Comparison of ENCODE assay signal across 8 cellular contexts in genomic region chr6:31701666-31702420, GRCh38. TPM values are rescaled to one million over a fixed set of nuclear protein-coding genes. Genes with fewer than 3 reads are reported as not detected.
DNase-seq lines count a peak whose midpoint lies in the region; ATAC-seq, FAIRE-seq and TF ChIP-seq lines count a peak whose summit lies in the region.

No MANE protein-coding gene starts in this region.

- H3K36me3 ChIP-seq in body of pancreas (replicated peaks in 1 of 2; ENCODE audit: insufficient read depth in 1 of 2, low read depth in 2 of 2) = peaks cover 0 to under 1% of the 10 kb centered on the region in 2 donors
- H3K36me3 ChIP-seq in HepG2 (replicated peaks in 1 of 2; ENCODE audit: control insufficient read depth in 1 of 2, insufficient read depth in 2 of 2, low read length in 2 of 2) = peaks cover 4 to 13% of the 10 kb centered on the region in 2 experiments; a peak in 4 of 5 replicates
- H3K36me3 ChIP-seq in tibial artery = peaks cover 3 to 32% (median 4%) of the 10 kb centered on the region in 3 donors

- H4K20me1 ChIP-seq in HepG2 (ENCODE audit: insufficient read depth, low read length) = no peaks in the 10 kb centered on the region

- BruUV-seq in HepG2 (replicated peaks; lab: Mats Ljungman, UMichigan) = TSS peak; percentile 61

- TF ChIP-seq CTCF in body of pancreas (IDR thresholded peaks at IDR 0.05) = no peak
- no peak for TF ChIP-seq CTCF in HepG2 (CRISPR knock-in tag; IDR thresholded peaks at IDR 0.05)
- TF ChIP-seq CTCF in tibial artery (IDR thresholded peaks at IDR 0.05) = no peak
- no peak for TF ChIP-seq CTCF in omental fat pad (IDR thresholded peaks at IDR 0.05)

- no peak for TF ChIP-seq RAD21 in HepG2 (CRISPR knock-in tag; IDR thresholded peaks at IDR 0.05)

- POLR2A ChIA-PET in HepG2 (lab: Yijun Ruan, JAX) = interaction anchor here (0.6 to 2.7 kb wide), 11 partner anchors 9 to 133 kb away, joined by 3 to 57 read pairs (median 12); partner anchors contain the start of genes APOM, CLIC1, CSNK2B and GPANK1

- peaks cover 22% of the 10 kb centered on the region for H3K79me2 ChIP-seq in HepG2 (ENCODE audit: insufficient read depth, low read length)

- peak overlapping the region in 3 of 4 donors; percentile 90 to 97 (median 95) for H3K27ac ChIP-seq in body of pancreas
- H3K27ac ChIP-seq in HepG2 (ENCODE audit: extremely low read length, insufficient read depth, low read length) = peak overlapping the region; percentile 85
- peak overlapping the region; percentile 94 to 99 for H3K27ac ChIP-seq in tibial artery

- H3K27me3 ChIP-seq in body of pancreas = no peaks in the 10 kb centered on the region
- no peaks in the 10 kb centered on the region; a peak in 2 of 5 replicates for H3K27me3 ChIP-seq in HepG2 (ENCODE audit: control insufficient read depth in 1 of 2, insufficient read depth in 2 of 2, low read length in 2 of 2)
- H3K27me3 ChIP-seq in tibial artery = no peaks in the 10 kb centered on the region

- peak overlapping the region in 1 of 2 donors; percentile 40 for H3K4me3 ChIP-seq in body of pancreas
- peak overlapping the region; percentile 71 to 84 (median 81) for H3K4me3 ChIP-seq in HepG2 (replicated peaks in 1 of 3; ENCODE audit: insufficient read depth in 1 of 3, low read depth in 2 of 3, low read length in 3 of 3)
- H3K4me3 ChIP-seq in tibial artery = peak overlapping the region; percentile 79 to 95

- FAIRE-seq in HepG2 (lab: Jason Lieb, UNC) = no peak

- H3K9ac ChIP-seq in HepG2 (ENCODE audit: insufficient read depth, low read depth, low read length) = peak overlapping the region; percentile 95

- peak overlapping the region; percentile 99 for H3K4me2 ChIP-seq in HepG2 (ENCODE audit: low read depth, low read length)

- no peak overlapping the region for H2AFZ ChIP-seq in HepG2 (ENCODE audit: low read length)

- no peaks in the 10 kb centered on the region for H3K9me3 ChIP-seq in body of pancreas
- H3K9me3 ChIP-seq in HepG2 (ENCODE audit: low read length) = no peaks in the 10 kb centered on the region
- no peaks in the 10 kb centered on the region for H3K9me3 ChIP-seq in tibial artery

- DNase-seq in DMS 273 (lab: John Stamatoyannopoulos, UW; ENCODE audit: unreplicated experiment) (peak; percentile 80), NCI-H146 (lab: John Stamatoyannopoulos, UW) (peak; percentile 69), body of pancreas (peak in 3 of 4 donors; percentile 39 to 46 (median 44)), HepG2 (ENCODE audit: low spot score) (no peak), tibial artery (no peak), omental fat pad (ENCODE audit: low spot score) (no peak)
- no peak for DNase-seq in stimulated activated naive CD4-positive, alpha-beta T cell (lab: John Stamatoyannopoulos, UW)

- intact Hi-C loops in body of pancreas (cut with DNase I) (no loop called here), HepG2 (cut with micrococcal nuclease; ENCODE audit: unreplicated experiment) (loop anchor here (2.0 to 5.0 kb wide), 2 partner anchors 21 to 35 kb away; partner anchors contain the start of genes CLIC1 and LY6G5C), tibial artery (cut with DNase I; ENCODE audit: low total_unique reads) (loop anchor here (5.0 kb wide), 1 partner anchor 35 kb away; the partner anchor contains the start of gene CLIC1)

- no peak for TF ChIP-seq EP300 in HepG2 (IDR thresholded peaks at IDR 0.05; ENCODE audit: low read depth in 2 of 2, low read length in 2 of 2)
- no peak for TF ChIP-seq EP300 in HepG2 (CRISPR knock-in tag; IDR thresholded peaks at IDR 0.05; ENCODE audit: borderline replicate concordance)

- CTCF ChIA-PET in HepG2 (lab: Yijun Ruan, JAX; ENCODE audit: low intra/inter-chr PET ratio, low total read pairs) = no interaction called here

- TF ChIP-seq POLR2A in body of pancreas (IDR thresholded peaks at IDR 0.05) (no peak), HepG2 (IDR thresholded peaks at IDR 0.05; ENCODE audit: insufficient read depth in 1 of 2, low read depth in 2 of 2, low read length in 2 of 2) (no peak)

- WGBS in body of pancreas, 2 donors = 12 to 21% methylated on average over 5 to 8 of the region's 8 CpGs
- 48% methylated on average over 8 of the region's 8 CpGs for WGBS in HepG2 (ENCODE audit: low lambda C conversion rate)

- ATAC-seq in body of pancreas = no peak
- ATAC-seq in HepG2 = no peak
- ATAC-seq in GM18861 (IDR thresholded peaks at IDR 0.05; ENCODE audit: unreplicated experiment) = no peak
- no peak for ATAC-seq in omental fat pad (ENCODE audit: low FRiP score)

- H3K4me1 ChIP-seq in body of pancreas (peaks cover 23% of the 10 kb centered on the region), HepG2 (ENCODE audit: insufficient read depth, low read length) (peaks cover 39% of the 10 kb centered on the region), tibial artery (peaks cover 6 to 27% (median 23%) of the 10 kb centered on the region in 4 donors)

- in situ Hi-C loops in HepG2 (cut with HindIII; ENCODE audit: extremely low pct_ligation_motif_present, low pct_unique_long_range_greater_than_20kb) = no loop called here

RNA-seq across cellular contexts. Expression of gene ABHD16A, which starts 1.3 kb away (rescaled TPM):
- total RNA-seq in body of pancreas (10 to 100 TPM; 24.7 to 38.1 TPM), HepG2 (2016; rRNA removed; fragmentation: Illumina TruSeq; extraction: Trizol) (16.2 and 43.5 TPM in 2 replicates), omental fat pad (10 to 100 TPM; 41.8 to 62.8 (median 57.4) TPM)
- 10.8 and 11.4 TPM in 2 replicates for total RNA-seq in HepG2 (2016; cell fraction: cytosol; rRNA removed; fragmentation: Illumina TruSeq; extraction: Trizol; ENCODE audit: low read depth)
- total RNA-seq in HepG2 (2016; cell fraction: insoluble cytoplasmic fraction; rRNA removed; fragmentation: Illumina TruSeq; extraction: Trizol) = 15.1 and 42.2 TPM in 2 replicates
- 18.3 and 19.8 TPM in 2 replicates for total RNA-seq in HepG2 (2016; cell fraction: membrane; rRNA removed; fragmentation: Illumina TruSeq; extraction: Trizol)
- 54.6 and 60.7 TPM in 2 replicates for total RNA-seq in HepG2 (2016; cell fraction: nucleus; rRNA removed; fragmentation: Illumina TruSeq; extraction: Trizol)
- polyA plus RNA-seq in HepG2 (2011; rRNA removed) = 45.4 and 49.0 TPM in 2 replicates
- polyA plus RNA-seq in HepG2 (2011; cell fraction: cytosol; rRNA removed) = 36.7 and 41.5 TPM in 2 replicates
- 157 and 186 TPM in 2 replicates for polyA plus RNA-seq in HepG2 (2011; cell fraction: nucleus; rRNA removed)
- polyA plus RNA-seq in HepG2 (2012) = 24.5 and 28.4 TPM in 2 replicates
- 5.9 and 6.9 TPM in 2 replicates for polyA plus RNA-seq in HepG2 (2016; cell fraction: cytosol; fragmentation: Illumina TruSeq; extraction: Trizol; ENCODE audit: low read depth)
- 10.5 and 12.1 TPM in 2 replicates for polyA plus RNA-seq in HepG2 (2016; cell fraction: insoluble cytoplasmic fraction; fragmentation: Illumina TruSeq; extraction: Trizol; ENCODE audit: low read depth)
- 8.7 and 9.4 TPM in 2 replicates for polyA plus RNA-seq in HepG2 (2016; cell fraction: membrane; fragmentation: Illumina TruSeq; extraction: Trizol; ENCODE audit: low read depth)
- polyA plus RNA-seq in HepG2 (2016; cell fraction: nucleus; fragmentation: Illumina TruSeq; extraction: Trizol; ENCODE audit: insufficient read depth, low read depth) = 86.5 and 92.7 TPM in 2 replicates
- polyA minus RNA-seq in HepG2 (2011; rRNA and poly(A)+ RNA removed; ENCODE audit: low replicate concordance) = 62.6 and 78.7 TPM in 2 replicates
- polyA minus RNA-seq in HepG2 (2011; cell fraction: cytosol; rRNA and poly(A)+ RNA removed) = 16.2 and 16.4 TPM in 2 replicates
- polyA minus RNA-seq in HepG2 (2011; cell fraction: nucleus; rRNA and poly(A)+ RNA removed) = 38.2 and 46.5 TPM in 2 replicates

RNA-seq across cellular contexts. Expression of gene LY6G6F, which starts 4.8 kb away (rescaled TPM):
- total RNA-seq in body of pancreas (not detected), HepG2 (2016; rRNA removed; fragmentation: Illumina TruSeq; extraction: Trizol) (not detected in 2 replicates), omental fat pad (not detected)
- total RNA-seq in HepG2 (2016; cell fraction: cytosol; rRNA removed; fragmentation: Illumina TruSeq; extraction: Trizol; ENCODE audit: low read depth) = not detected in 2 replicates
- not detected in 2 replicates for total RNA-seq in HepG2 (2016; cell fraction: insoluble cytoplasmic fraction; rRNA removed; fragmentation: Illumina TruSeq; extraction: Trizol)
- total RNA-seq in HepG2 (2016; cell fraction: membrane; rRNA removed; fragmentation: Illumina TruSeq; extraction: Trizol) = not detected in 2 replicates
- not detected in 2 replicates for total RNA-seq in HepG2 (2016; cell fraction: nucleus; rRNA removed; fragmentation: Illumina TruSeq; extraction: Trizol)
- polyA plus RNA-seq in HepG2 (2011; rRNA removed) = not detected in 2 replicates
- polyA plus RNA-seq in HepG2 (2011; cell fraction: cytosol; rRNA removed) = not detected in 2 replicates
- polyA plus RNA-seq in HepG2 (2011; cell fraction: nucleus; rRNA removed) = not detected in 2 replicates
- not detected in 2 replicates for polyA plus RNA-seq in HepG2 (2012)
- not detected in 2 replicates for polyA plus RNA-seq in HepG2 (2016; cell fraction: cytosol; fragmentation: Illumina TruSeq; extraction: Trizol; ENCODE audit: low read depth)
- polyA plus RNA-seq in HepG2 (2016; cell fraction: insoluble cytoplasmic fraction; fragmentation: Illumina TruSeq; extraction: Trizol; ENCODE audit: low read depth) = not detected in 2 replicates
- polyA plus RNA-seq in HepG2 (2016; cell fraction: membrane; fragmentation: Illumina TruSeq; extraction: Trizol; ENCODE audit: low read depth) = not detected in 2 replicates
- not detected in 2 replicates for polyA plus RNA-seq in HepG2 (2016; cell fraction: nucleus; fragmentation: Illumina TruSeq; extraction: Trizol; ENCODE audit: insufficient read depth, low read depth)
- polyA minus RNA-seq in HepG2 (2011; rRNA and poly(A)+ RNA removed; ENCODE audit: low replicate concordance) = not detected in 2 replicates
- polyA minus RNA-seq in HepG2 (2011; cell fraction: cytosol; rRNA and poly(A)+ RNA removed) = not detected in 2 replicates
- polyA minus RNA-seq in HepG2 (2011; cell fraction: nucleus; rRNA and poly(A)+ RNA removed) = not detected in 2 replicates

RNA-seq across cellular contexts. Expression of gene LY6G6D, which starts 13.3 kb away (rescaled TPM):
- total RNA-seq in body of pancreas (not detected), HepG2 (2016; rRNA removed; fragmentation: Illumina TruSeq; extraction: Trizol) (not detected in 2 replicates), omental fat pad (not detected)
- total RNA-seq in HepG2 (2016; cell fraction: cytosol; rRNA removed; fragmentation: Illumina TruSeq; extraction: Trizol; ENCODE audit: low read depth) = not detected in 2 replicates
- not detected in 2 replicates for total RNA-seq in HepG2 (2016; cell fraction: insoluble cytoplasmic fraction; rRNA removed; fragmentation: Illumina TruSeq; extraction: Trizol)
- not detected in 2 replicates for total RNA-seq in HepG2 (2016; cell fraction: membrane; rRNA removed; fragmentation: Illumina TruSeq; extraction: Trizol)
- not detected in 2 replicates for total RNA-seq in HepG2 (2016; cell fraction: nucleus; rRNA removed; fragmentation: Illumina TruSeq; extraction: Trizol)
- not detected in 2 replicates for polyA plus RNA-seq in HepG2 (2011; rRNA removed)
- not detected in 2 replicates for polyA plus RNA-seq in HepG2 (2011; cell fraction: cytosol; rRNA removed)
- not detected in 2 replicates for polyA plus RNA-seq in HepG2 (2011; cell fraction: nucleus; rRNA removed)
- polyA plus RNA-seq in HepG2 (2012) = 0.47 TPM in 1 of 2 replicates, not detected in the other
- polyA plus RNA-seq in HepG2 (2016; cell fraction: cytosol; fragmentation: Illumina TruSeq; extraction: Trizol; ENCODE audit: low read depth) = not detected in 2 replicates
- not detected in 2 replicates for polyA plus RNA-seq in HepG2 (2016; cell fraction: insoluble cytoplasmic fraction; fragmentation: Illumina TruSeq; extraction: Trizol; ENCODE audit: low read depth)
- polyA plus RNA-seq in HepG2 (2016; cell fraction: membrane; fragmentation: Illumina TruSeq; extraction: Trizol; ENCODE audit: low read depth) = not detected in 2 replicates
- not detected in 2 replicates for polyA plus RNA-seq in HepG2 (2016; cell fraction: nucleus; fragmentation: Illumina TruSeq; extraction: Trizol; ENCODE audit: insufficient read depth, low read depth)
- not detected in 2 replicates for polyA minus RNA-seq in HepG2 (2011; rRNA and poly(A)+ RNA removed; ENCODE audit: low replicate concordance)
- not detected in 2 replicates for polyA minus RNA-seq in HepG2 (2011; cell fraction: cytosol; rRNA and poly(A)+ RNA removed)
- polyA minus RNA-seq in HepG2 (2011; cell fraction: nucleus; rRNA and poly(A)+ RNA removed) = not detected in 2 replicates

RNA-seq across cellular contexts. Expression of gene LY6G6C, which starts 19.7 kb away (rescaled TPM):
- total RNA-seq in body of pancreas = not detected
- not detected in 2 replicates for total RNA-seq in HepG2 (2016; rRNA removed; fragmentation: Illumina TruSeq; extraction: Trizol)
- not detected in 2 replicates for total RNA-seq in HepG2 (2016; cell fraction: cytosol; rRNA removed; fragmentation: Illumina TruSeq; extraction: Trizol; ENCODE audit: low read depth)
- not detected in 2 replicates for total RNA-seq in HepG2 (2016; cell fraction: insoluble cytoplasmic fraction; rRNA removed; fragmentation: Illumina TruSeq; extraction: Trizol)
- total RNA-seq in HepG2 (2016; cell fraction: membrane; rRNA removed; fragmentation: Illumina TruSeq; extraction: Trizol) = not detected in 2 replicates
- total RNA-seq in HepG2 (2016; cell fraction: nucleus; rRNA removed; fragmentation: Illumina TruSeq; extraction: Trizol) = not detected in 2 replicates
- 0.15 and 0.21 TPM in 2 replicates for polyA plus RNA-seq in HepG2 (2011; rRNA removed)
- 0.13 TPM in 1 of 2 replicates, not detected in the other for polyA plus RNA-seq in HepG2 (2011; cell fraction: cytosol; rRNA removed)
- 0.42 and 0.76 TPM in 2 replicates for polyA plus RNA-seq in HepG2 (2011; cell fraction: nucleus; rRNA removed)
- 0.31 TPM in 1 of 2 replicates, not detected in the other for polyA plus RNA-seq in HepG2 (2012)
- polyA plus RNA-seq in HepG2 (2016; cell fraction: cytosol; fragmentation: Illumina TruSeq; extraction: Trizol; ENCODE audit: low read depth) = not detected in 2 replicates
- not detected in 2 replicates for polyA plus RNA-seq in HepG2 (2016; cell fraction: insoluble cytoplasmic fraction; fragmentation: Illumina TruSeq; extraction: Trizol; ENCODE audit: low read depth)
- not detected in 2 replicates for polyA plus RNA-seq in HepG2 (2016; cell fraction: membrane; fragmentation: Illumina TruSeq; extraction: Trizol; ENCODE audit: low read depth)
- 0.72 TPM in 1 of 2 replicates, not detected in the other for polyA plus RNA-seq in HepG2 (2016; cell fraction: nucleus; fragmentation: Illumina TruSeq; extraction: Trizol; ENCODE audit: insufficient read depth, low read depth)
- polyA minus RNA-seq in HepG2 (2011; rRNA and poly(A)+ RNA removed; ENCODE audit: low replicate concordance) = 0.28 TPM in 1 of 2 replicates, not detected in the other
- polyA minus RNA-seq in HepG2 (2011; cell fraction: cytosol; rRNA and poly(A)+ RNA removed) = not detected in 2 replicates
- polyA minus RNA-seq in HepG2 (2011; cell fraction: nucleus; rRNA and poly(A)+ RNA removed) = not detected in 2 replicates
- under 1 TPM in 1 of 4 donors, not detected in 3; 0.74 TPM for total RNA-seq in omental fat pad

RNA-seq across cellular contexts. Expression of gene LY6G5C, which starts 21.0 kb away (rescaled TPM):
- total RNA-seq in body of pancreas (1 to 10 TPM in 1 of 2 donors, not detected in 1; 4.4 TPM), HepG2 (2016; rRNA removed; fragmentation: Illumina TruSeq; extraction: Trizol) (0.33 TPM in 1 of 2 replicates, not detected in the other), omental fat pad (1 to 10 TPM in 2 of 4 donors, under 1 TPM in 1, not detected in 1; 0.84 to 4.5 (median 1.3) TPM)
- not detected in 2 replicates for total RNA-seq in HepG2 (2016; cell fraction: cytosol; rRNA removed; fragmentation: Illumina TruSeq; extraction: Trizol; ENCODE audit: low read depth)
- 0.28 TPM in 1 of 2 replicates, not detected in the other for total RNA-seq in HepG2 (2016; cell fraction: insoluble cytoplasmic fraction; rRNA removed; fragmentation: Illumina TruSeq; extraction: Trizol)
- total RNA-seq in HepG2 (2016; cell fraction: membrane; rRNA removed; fragmentation: Illumina TruSeq; extraction: Trizol) = 0.40 and 0.59 TPM in 2 replicates
- total RNA-seq in HepG2 (2016; cell fraction: nucleus; rRNA removed; fragmentation: Illumina TruSeq; extraction: Trizol) = 1.2 TPM in 1 of 2 replicates, not detected in the other
- polyA plus RNA-seq in HepG2 (2011; rRNA removed) = 0.50 and 0.55 TPM in 2 replicates
- 0.09 and 0.11 TPM in 2 replicates for polyA plus RNA-seq in HepG2 (2011; cell fraction: cytosol; rRNA removed)
- polyA plus RNA-seq in HepG2 (2011; cell fraction: nucleus; rRNA removed) = 2.0 and 2.2 TPM in 2 replicates
- polyA plus RNA-seq in HepG2 (2012) = 1.2 and 1.4 TPM in 2 replicates
- polyA plus RNA-seq in HepG2 (2016; cell fraction: cytosol; fragmentation: Illumina TruSeq; extraction: Trizol; ENCODE audit: low read depth) = not detected in 2 replicates
- not detected in 2 replicates for polyA plus RNA-seq in HepG2 (2016; cell fraction: insoluble cytoplasmic fraction; fragmentation: Illumina TruSeq; extraction: Trizol; ENCODE audit: low read depth)
- polyA plus RNA-seq in HepG2 (2016; cell fraction: membrane; fragmentation: Illumina TruSeq; extraction: Trizol; ENCODE audit: low read depth) = not detected in 2 replicates
- polyA plus RNA-seq in HepG2 (2016; cell fraction: nucleus; fragmentation: Illumina TruSeq; extraction: Trizol; ENCODE audit: insufficient read depth, low read depth) = 4.0 and 6.1 TPM in 2 replicates
- 3.9 TPM in 1 of 2 replicates, not detected in the other for polyA minus RNA-seq in HepG2 (2011; rRNA and poly(A)+ RNA removed; ENCODE audit: low replicate concordance)
- polyA minus RNA-seq in HepG2 (2011; cell fraction: cytosol; rRNA and poly(A)+ RNA removed) = not detected in 2 replicates
- 0.50 TPM in 1 of 2 replicates, not detected in the other for polyA minus RNA-seq in HepG2 (2011; cell fraction: nucleus; rRNA and poly(A)+ RNA removed)

Comparison
In these comparisons a context has a peak if more than half of its experiments do, and no peak if none do; other contexts are left out.
1. DNase-seq: peak in DMS 273 (single experiment), NCI-H146 (single experiment) and body of pancreas (3 of 4); none in HepG2 (single experiment), tibial artery (0 of 2), omental fat pad (single experiment) and stimulated activated naive CD4-positive, alpha-beta T cell (0 of 6).
2. Peak in every context shown above with its lines, with median percentiles within 50 percentile points of each other: H3K27ac ChIP-seq.